Comparison of ENCODE assay signal across 27 cellular contexts in the genomic region with DNA sequence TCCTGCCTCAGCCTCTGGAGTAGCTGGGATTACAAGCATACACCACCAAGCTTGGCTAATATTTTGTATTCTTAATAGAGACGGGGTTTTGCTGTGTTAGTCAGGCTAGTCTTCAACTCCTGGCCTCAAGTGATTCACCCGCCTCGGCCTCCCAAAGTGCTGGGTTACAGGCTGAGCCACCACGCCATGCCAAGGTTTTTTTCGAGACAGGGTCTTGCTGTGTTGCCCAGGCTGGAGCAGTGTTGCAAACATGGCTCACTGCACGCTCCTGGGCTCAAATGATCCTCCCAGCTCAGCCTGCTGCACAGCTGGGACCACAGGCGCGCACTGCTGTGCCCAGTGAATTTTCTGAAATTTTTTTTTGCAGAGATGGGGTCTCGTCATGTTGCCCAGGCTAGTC.
"Had no signal": no experiment of that assay in that cellular context is flagged by ENCODE, and none has a peak within 500 bp of the region (broad histone marks: within the 10 kb centered on the region; RNA-seq: fewer than 3 reads in every experiment).

No MANE protein-coding gene starts in this region.

- DNase-seq: activated CD4-positive, alpha-beta memory T cell treated with anti-CD3 and anti-CD28 coated beads, Interleukin-2, amount 10 ng/mL, durations not matched to agents 7 days and 5 days; activated CD4-positive, alpha-beta T cell treated with anti-CD3 and anti-CD28 coated beads, Interleukin-2, amount 10 ng/mL, durations not matched to agents 24 days and 14 days; activated CD8-positive, alpha-beta memory T cell treated with anti-CD3 and anti-CD28 coated beads, Interleukin-2, amount 50 U/mL, for 48 hours; activated gamma-delta T cell treated with Interleukin-2 at 50 U/mL for 16 hours; activated T-cell treated with anti-CD3 and anti-CD28 coated beads, Interleukin-2, amount 50 U/mL, for 24 hours; caudate nucleus; cortex of kidney; effector memory CD8-positive, alpha-beta T cell; heart right ventricle; kidney glomerular epithelial cell; lower lobe of right lung; mesenchymal stem cell; naive thymus-derived CD8-positive, alpha-beta T cell; nucleus accumbens; spleen; stimulated activated naive CD4-positive, alpha-beta T cell; T-helper 1 cell had no signal

- H3K27ac ChIP-seq: esophagus muscularis mucosa, foreskin keratinocyte, heart right ventricle, lower lobe of right lung, right atrium auricular region, spleen, tibial nerve, VCaP had no signal

- H3K4me3 Mint-ChIP-seq: activated CD4-positive, alpha-beta memory T cell treated with anti-CD3 and anti-CD28 coated beads, Interleukin-2, amount 10 ng/mL, durations not matched to agents 7 days and 5 days; activated CD4-positive, alpha-beta T cell treated with anti-CD3 and anti-CD28 coated beads, Interleukin-2, amount 10 ng/mL, durations not matched to agents 24 days and 14 days; activated naive CD4-positive, alpha-beta T cell treated with anti-CD3 and anti-CD28 coated beads, Interleukin-2, amount 50 U/mL, for 24 hours; activated T-cell treated with anti-CD3 and anti-CD28 coated beads, Interleukin-2, amount 50 U/mL, for 24 hours; effector memory CD8-positive, alpha-beta T cell; naive thymus-derived CD8-positive, alpha-beta T cell had no signal

- H3K27me3 Mint-ChIP-seq: activated CD4-positive, alpha-beta memory T cell treated with anti-CD3 and anti-CD28 coated beads, Interleukin-2, amount 10 ng/mL, durations not matched to agents 7 days and 5 days; activated CD4-positive, alpha-beta T cell treated with anti-CD3 and anti-CD28 coated beads, Interleukin-2, amount 10 ng/mL, durations not matched to agents 24 days and 14 days; activated naive CD4-positive, alpha-beta T cell treated with anti-CD3 and anti-CD28 coated beads, Interleukin-2, amount 50 U/mL, for 24 hours; activated T-cell treated with anti-CD3 and anti-CD28 coated beads, Interleukin-2, amount 50 U/mL, for 24 hours; effector memory CD8-positive, alpha-beta T cell; naive thymus-derived CD8-positive, alpha-beta T cell had no signal

- H3K27ac Mint-ChIP-seq: activated CD4-positive, alpha-beta memory T cell treated with anti-CD3 and anti-CD28 coated beads, Interleukin-2, amount 10 ng/mL, durations not matched to agents 7 days and 5 days had no signal

- ATAC-seq: activated CD4-positive, CD25-positive, alpha-beta regulatory T cell treated with anti-CD3 and anti-CD28 coated beads, Interleukin-2, amount 50 U/mL, for 24 hours; effector memory CD8-positive, alpha-beta T cell; heart right ventricle; left lobe of liver; lower lobe of right lung; naive thymus-derived CD8-positive, alpha-beta T cell had no signal

- H3K9me3 ChIP-seq: esophagus muscularis mucosa, heart right ventricle, lower lobe of right lung, right atrium auricular region, spleen, tibial nerve had no signal

- H3K27me3 ChIP-seq: esophagus muscularis mucosa, right atrium auricular region had no signal

- H3K9me3 Mint-ChIP-seq: activated CD4-positive, alpha-beta memory T cell treated with anti-CD3 and anti-CD28 coated beads, Interleukin-2, amount 10 ng/mL, durations not matched to agents 7 days and 5 days; activated CD4-positive, alpha-beta T cell treated with anti-CD3 and anti-CD28 coated beads, Interleukin-2, amount 10 ng/mL, durations not matched to agents 24 days and 14 days; activated naive CD4-positive, alpha-beta T cell treated with anti-CD3 and anti-CD28 coated beads, Interleukin-2, amount 50 U/mL, for 24 hours; activated T-cell treated with anti-CD3 and anti-CD28 coated beads, Interleukin-2, amount 50 U/mL, for 24 hours; brain; effector memory CD8-positive, alpha-beta T cell; naive thymus-derived CD8-positive, alpha-beta T cell; neural crest cell had no signal

- H3K4me3 ChIP-seq: esophagus muscularis mucosa, heart right ventricle, lower lobe of right lung, right atrium auricular region, spleen, tibial nerve had no signal
